8 cellular contexts compared by ENCODE assay signal in the genomic region with DNA sequence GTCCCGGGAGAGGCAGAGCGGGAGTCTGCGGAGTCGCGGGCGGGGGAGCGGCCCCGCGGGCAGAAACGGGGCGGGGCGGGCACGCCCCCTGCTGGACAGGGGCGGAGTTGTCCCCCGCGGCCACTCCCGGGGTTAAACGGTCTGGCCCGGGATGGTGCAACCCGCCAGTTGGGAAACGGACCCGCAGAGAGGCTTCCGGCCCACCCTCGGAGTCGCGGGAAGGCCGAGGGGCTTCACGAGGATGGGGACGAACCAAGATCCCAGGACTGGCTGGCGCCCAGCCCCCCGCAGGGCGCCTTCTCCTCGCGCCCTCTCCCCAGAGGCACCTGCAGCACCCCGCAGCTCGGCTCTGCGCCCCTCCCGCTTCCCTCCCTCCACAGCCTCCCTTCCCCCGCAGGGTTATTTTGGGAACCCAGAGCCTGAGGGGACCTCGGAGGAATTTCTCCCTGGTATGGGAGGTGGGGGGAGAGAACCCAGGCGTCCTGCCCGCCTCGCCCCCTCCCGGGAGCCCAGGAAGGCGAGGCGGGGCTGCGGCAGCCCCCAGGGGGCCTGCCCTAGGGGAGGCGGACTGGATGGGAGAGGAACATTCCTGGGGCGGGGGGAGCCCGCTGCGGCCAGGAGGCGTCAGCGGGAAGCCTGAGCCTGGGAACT.
A peak's percentile ranks its signal among the peaks of the same experiment; 100 is the strongest.
DNase-seq lines count a peak whose midpoint lies in the region; ATAC-seq and TF ChIP-seq lines count a peak whose summit lies in the region.

No MANE protein-coding gene starts in this region.

- DNase-seq in SIG-M5 treated with dmso at 0.1 percent for 504 hours (lab: John Stamatoyannopoulos, UW; ENCODE audit: unreplicated experiment) = peak; percentile 92
- no peak for DNase-seq in SIG-M5 (lab: John Stamatoyannopoulos, UW)
- peak; percentile 66 for DNase-seq in NOMO-1 treated with dmso at 0.1 percent for 144 hours (lab: John Stamatoyannopoulos, UW; ENCODE audit: unreplicated experiment)
- peak; percentile 73 for DNase-seq in activated T-helper 1 cell treated with Interleukin-2 at 50 U/mL for 16 hours (ENCODE audit: low read depth)
- peak; percentile 32 for DNase-seq in fibroblast of pulmonary artery (ENCODE audit: low read depth)
- DNase-seq in nephron progenitor cell = peak; percentile 75

- peak overlapping the region in 4 of 5 donors; percentile 48 to 72 (median 69) for H3K9ac ChIP-seq in subcutaneous abdominal adipose tissue (ENCODE audit: low read length in 5 of 5)

- ATAC-seq in HG03135 (IDR thresholded peaks at IDR 0.05; ENCODE audit: unreplicated experiment) = no peak

- peak overlapping the region; percentile 39 for H3K4me3 ChIP-seq in fibroblast of pulmonary artery (replicated peaks; ENCODE audit: low read depth, low read length)
- peak overlapping the region in 4 of 5 donors; percentile 68 to 85 (median 76) for H3K4me3 ChIP-seq in subcutaneous abdominal adipose tissue (ENCODE audit: low read depth in 1 of 5, low read length in 5 of 5)

- peaks cover 86% of the 10 kb centered on the region for H3K27me3 Mint-ChIP-seq in nephron progenitor cell (ENCODE audit: low read depth, poor library complexity)

- no peak overlapping the region for H3K27ac ChIP-seq in subcutaneous abdominal adipose tissue (ENCODE audit: low read depth, low read length)

- H3K9me3 ChIP-seq in subcutaneous abdominal adipose tissue (ENCODE audit: control insufficient read depth in 5 of 5, low read length in 5 of 5) = no peaks in the 10 kb centered on the region

- H3K36me3 ChIP-seq in subcutaneous abdominal adipose tissue (ENCODE audit: control insufficient read depth in 5 of 5, insufficient read depth in 5 of 5, low read length in 5 of 5) = peaks cover 0 to 8% (median 2%) of the 10 kb centered on the region in 5 donors

- H3K4me3 Mint-ChIP-seq in nephron progenitor cell = no peak overlapping the region

- peaks cover 0 to 48% (median 45%) of the 10 kb centered on the region in 5 donors for H3K4me1 ChIP-seq in subcutaneous abdominal adipose tissue (ENCODE audit: control insufficient read depth in 5 of 5, insufficient read depth in 5 of 5, low read length in 5 of 5)

- TF ChIP-seq CTCF in fibroblast of pulmonary artery (IDR thresholded peaks at IDR 0.05; ENCODE audit: low read length, missing control alignments) = peak; percentile 46
- TF ChIP-seq CTCF in nephron progenitor cell (IDR thresholded peaks at IDR 0.05) = peak; percentile 82

- H3K27ac Mint-ChIP-seq in nephron progenitor cell = no peak overlapping the region

- H3K36me3 Mint-ChIP-seq in nephron progenitor cell (ENCODE audit: low read depth) = peaks cover 2% of the 10 kb centered on the region

- no peaks in the 10 kb centered on the region for H3K9me3 Mint-ChIP-seq in nephron progenitor cell

- peaks cover 7 to 18% (median 14%) of the 10 kb centered on the region in 5 donors for H3K27me3 ChIP-seq in subcutaneous abdominal adipose tissue (ENCODE audit: control insufficient read depth in 5 of 5, insufficient read depth in 4 of 5, low read length in 5 of 5)

- peaks cover 15% of the 10 kb centered on the region for H3K4me1 Mint-ChIP-seq in nephron progenitor cell
